In the genomic region with DNA sequence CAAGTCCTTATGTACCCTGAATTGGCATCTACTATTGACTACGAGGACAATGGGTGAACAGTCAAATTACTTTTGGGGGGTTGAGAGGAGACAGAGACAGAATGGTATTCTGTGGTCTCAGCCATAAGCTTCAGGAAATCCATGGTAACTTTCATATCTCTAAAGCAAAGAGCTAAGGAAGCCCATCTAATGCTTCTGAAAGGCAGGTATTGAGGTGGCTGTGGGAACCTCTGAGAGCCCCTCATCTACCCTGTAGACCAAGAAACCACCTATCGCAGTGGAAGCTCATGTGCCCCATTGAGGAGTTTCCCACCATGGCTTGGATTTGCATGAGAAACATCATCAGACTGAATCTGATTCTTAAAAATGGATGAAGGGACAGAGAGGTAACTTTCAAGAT, we compare ENCODE assay signal across 24 cellular contexts. TPM values are rescaled to one million over a fixed set of nuclear protein-coding genes. Genes with fewer than 3 reads are reported as not detected.
DNase-seq lines count a peak whose midpoint lies in the region; ATAC-seq lines count a peak whose summit lies in the region.
"Had no signal": no experiment of that assay in that cellular context is flagged by ENCODE, and none has a peak within 500 bp of the region (broad histone marks: within the 10 kb centered on the region; RNA-seq: fewer than 3 reads in every experiment).

No MANE protein-coding gene starts in this region.

- H3K9me3 Mint-ChIP-seq in stimulated activated memory B cell treated with anti-CD40 and anti-IgM and Interleukin-4, amounts not matched to agents 10 μg/mL and 1 μg/mL and 100 μg/mL, for 72 hours, result no peaks in the 10 kb centered on the region
- H3K9me3 Mint-ChIP-seq: GM23338 had no signal

- H3K4me3 Mint-ChIP-seq in stimulated activated memory B cell treated with anti-CD40 and anti-IgM and Interleukin-4, amounts not matched to agents 10 μg/mL and 1 μg/mL and 100 μg/mL, for 72 hours, result no peak overlapping the region
- H3K4me3 Mint-ChIP-seq: CD4-positive, alpha-beta memory T cell; GM23338 had no signal

- no peaks in the 10 kb centered on the region for H3K27me3 Mint-ChIP-seq in stimulated activated memory B cell treated with anti-CD40 and anti-IgM and Interleukin-4, amounts not matched to agents 10 μg/mL and 1 μg/mL and 100 μg/mL, for 72 hours

- DNase-seq in MV-4-11 (lab: John Stamatoyannopoulos, UW) (peak; percentile 22), nucleus accumbens (lab: John Stamatoyannopoulos, UW) (no peak), NCI-H2081 treated with DMSO at 0.1 percent for 48 hours (lab: John Stamatoyannopoulos, UW) (no peak), caudate nucleus (lab: John Stamatoyannopoulos, UW) (no peak), cardiac septum (ENCODE audit: low spot score) (no peak)
- DNase-seq: Caco-2; CD4-positive, alpha-beta memory T cell; DMS 273 treated with DMSO at 0.1 percent for 48 hours; DMS79 treated with DMSO at 0.1 percent for 48 hours; IMR-90; MG63; NCI-H1092 treated with DMSO at 0.1 percent for 48 hours; NCI-H1436 treated with DMSO at 0.1 percent for 48 hours; NCI-H2029; NCI-H226; NCI-H510A treated with DMSO at 0.1 percent for 48 hours; NCI-H748 treated with DMSO at 0.1 percent for 48 hours had no signal

- peak; percentile 29 for ATAC-seq in GM18502 (IDR thresholded peaks at IDR 0.05; ENCODE audit: poor library complexity, unreplicated experiment)
- ATAC-seq in GM19463 (IDR thresholded peaks at IDR 0.05; ENCODE audit: unreplicated experiment), result peak; percentile 14
- ATAC-seq in stimulated activated memory B cell treated with anti-CD40 and anti-IgM and Interleukin-4, amounts not matched to agents 10 μg/mL and 1 μg/mL and 100 μg/mL, for 72 hours, result peak; percentile 21
- ATAC-seq: GM23338, Panc1, SK-N-SH treated with all-trans-retinoic acid at 6 μM for 48 hours had no signal

- H3K27ac Mint-ChIP-seq in stimulated activated memory B cell treated with anti-CD40 and anti-IgM and Interleukin-4, amounts not matched to agents 10 μg/mL and 1 μg/mL and 100 μg/mL, for 72 hours, result peak overlapping the region; percentile 99
- H3K27ac Mint-ChIP-seq: CD4-positive, alpha-beta memory T cell; GM23338 had no signal

- intact Hi-C loops in cardiac septum (cut with DNase I), result no loop called here

- no peak overlapping the region for H3K27ac ChIP-seq in caudate nucleus (ENCODE audit: low read depth, low read length)
- H3K27ac ChIP-seq: BLaER1 had no signal

- H3K4me1 Mint-ChIP-seq in stimulated activated memory B cell treated with anti-CD40 and anti-IgM and Interleukin-4, amounts not matched to agents 10 μg/mL and 1 μg/mL and 100 μg/mL, for 72 hours, result peaks cover 70% of the 10 kb centered on the region
- H3K4me1 Mint-ChIP-seq: CD4-positive, alpha-beta memory T cell had no signal

- H3K36me3 Mint-ChIP-seq in stimulated activated memory B cell treated with anti-CD40 and anti-IgM and Interleukin-4, amounts not matched to agents 10 μg/mL and 1 μg/mL and 100 μg/mL, for 72 hours, result no peaks in the 10 kb centered on the region
- H3K36me3 Mint-ChIP-seq: CD4-positive, alpha-beta memory T cell had no signal

RNA-seq across cellular contexts. Expression of a gene that starts 23.1 kb away (rescaled TPM):
- total RNA-seq in cardiac septum, result 37.6 TPM
